ENCODE assay signal across 22 cellular contexts in the genomic region with DNA sequence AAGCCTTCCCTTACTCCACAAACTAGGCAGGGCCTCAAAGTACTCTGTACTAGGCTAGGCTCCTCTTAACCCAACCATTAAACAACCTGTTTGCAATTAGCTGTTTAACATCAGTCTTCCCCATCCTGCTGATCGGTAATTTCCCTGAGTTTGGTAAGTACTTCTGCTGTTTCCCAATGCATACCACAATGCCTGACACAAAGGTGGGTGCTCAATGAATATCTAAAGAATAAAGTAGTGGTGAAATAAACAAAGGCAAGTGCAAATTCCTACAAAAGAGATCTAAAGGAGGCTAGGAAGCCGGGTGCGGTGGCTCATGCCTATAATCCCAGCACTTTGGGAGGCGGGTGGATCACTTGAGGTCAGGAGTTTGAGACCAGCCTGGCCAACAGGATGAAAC. TPM values are rescaled to one million over a fixed set of nuclear protein-coding genes. Genes with fewer than 3 reads are reported as not detected.
DNase-seq lines count a peak whose midpoint lies in the region; ATAC-seq and TF ChIP-seq lines count a peak whose summit lies in the region.
"Had no signal": no experiment of that assay in that cellular context is flagged by ENCODE, and none has a peak within 500 bp of the region (broad histone marks: within the 10 kb centered on the region; RNA-seq: fewer than 3 reads in every experiment).

No MANE protein-coding gene starts in this region.

- no TSS peak for BruUV-seq in Calu3 (replicated peaks; lab: Mats Ljungman, UMichigan)

- POLR2A ChIA-PET in WTC11 (lab: Charles Lee) = no interaction called here

- no peak for DNase-seq in activated T-cell treated with anti-CD3 and anti-CD28 coated beads, Interleukin-2, amount 50 U/mL, for 72 hours
- DNase-seq in activated T-cell treated with anti-CD3 and anti-CD28 coated beads, Interleukin-2, amount 50 U/mL, for 48 hours = no peak
- DNase-seq in Calu3 (no peak), WTC11 (ENCODE audit: low spot score) (no peak), memory B cell (ENCODE audit: low spot score in 2 of 2) (no peak), NCI-H187 treated with DMSO at 0.1 percent for 48 hours (lab: John Stamatoyannopoulos, UW) (no peak)
- DNase-seq: activated CD4-positive, alpha-beta T cell treated with anti-CD3 and anti-CD28 coated beads, Interleukin-2, amount 50 U/mL, for 4 hours; activated T-cell treated with anti-CD3 and anti-CD28 coated beads for 4 hours; cerebellar nuclear complex; DMS 273 treated with DMSO at 0.1 percent for 48 hours; foreskin fibroblast; NCI-H1694; NCI-H748 treated with DMSO at 0.1 percent for 48 hours; SHP77 treated with DMSO at 0.1 percent for 48 hours; stimulated activated CD4-positive, alpha-beta T cell treated with anti-CD3 and anti-CD28 coated beads, Interleukin-1b, Interleukin-23, amount 100 ng/mL, for 48 hours; testis; uterus had no signal

- intact Hi-C loops in Calu3 (cut with micrococcal nuclease; ENCODE audit: unreplicated experiment) = no loop called here

- H3K36me3 Mint-ChIP-seq in activated T-cell treated with anti-CD3 and anti-CD28 coated beads, Interleukin-2, amount 50 U/mL, for 72 hours (ENCODE audit: insufficient read depth in 2 of 2) = peaks cover 4 to 28% of the 10 kb centered on the region in 2 donors
- peaks cover 12% of the 10 kb centered on the region for H3K36me3 Mint-ChIP-seq in Calu3 (ENCODE audit: insufficient read depth, unreplicated experiment)
- H3K36me3 Mint-ChIP-seq in WTC11 = peaks cover 52% of the 10 kb centered on the region
- H3K36me3 Mint-ChIP-seq in memory B cell = peaks cover 28% of the 10 kb centered on the region

- peak overlapping the region; percentile 12 for H3K27ac Mint-ChIP-seq in activated T-cell treated with anti-CD3 and anti-CD28 coated beads, Interleukin-2, amount 50 U/mL, for 72 hours
- peak overlapping the region; percentile 2 for H3K27ac Mint-ChIP-seq in Calu3 (ENCODE audit: unreplicated experiment)
- H3K27ac Mint-ChIP-seq in WTC11 = no peak overlapping the region
- peak overlapping the region; percentile 41 for H3K27ac Mint-ChIP-seq in memory B cell
- H3K27ac Mint-ChIP-seq: activated naive CD4-positive, alpha-beta T cell treated with anti-CD3 and anti-CD28 coated beads, Interleukin-2, amount 50 U/mL, for 24 hours had no signal

- TF ChIP-seq CTCF in Calu3 (IDR thresholded peaks at IDR 0.05; ENCODE audit: unreplicated experiment) (no peak), WTC11 (IDR thresholded peaks at IDR 0.05) (no peak)

- CTCF ChIA-PET in Calu3 (lab: Charles Lee) = no interaction called here
- CTCF ChIA-PET in WTC11 (lab: Charles Lee) = no interaction called here

- H3K4me1 Mint-ChIP-seq in activated T-cell treated with anti-CD3 and anti-CD28 coated beads, Interleukin-2, amount 50 U/mL, for 72 hours (ENCODE audit: low read depth) = peaks cover 23% of the 10 kb centered on the region
- H3K4me1 Mint-ChIP-seq in Calu3 (ENCODE audit: low read depth, unreplicated experiment) (peaks cover 12% of the 10 kb centered on the region), WTC11 (peaks cover 5% of the 10 kb centered on the region; the same call in 1 of the 2 replicates), memory B cell (peaks cover 4% of the 10 kb centered on the region)

- no peaks in the 10 kb centered on the region for H3K9me3 Mint-ChIP-seq in activated T-cell treated with anti-CD3 and anti-CD28 coated beads, Interleukin-2, amount 50 U/mL, for 72 hours
- no peaks in the 10 kb centered on the region for H3K9me3 Mint-ChIP-seq in Calu3 (ENCODE audit: low read depth, unreplicated experiment)
- H3K9me3 Mint-ChIP-seq in WTC11 = no peaks in the 10 kb centered on the region
- H3K9me3 Mint-ChIP-seq in memory B cell = no peaks in the 10 kb centered on the region
- H3K9me3 Mint-ChIP-seq: activated naive CD4-positive, alpha-beta T cell treated with anti-CD3 and anti-CD28 coated beads, Interleukin-2, amount 50 U/mL, for 24 hours; stimulated activated effector memory CD8-positive, alpha-beta T cell treated with anti-CD3 and anti-CD28 coated beads, Interleukin-12 subunit alpha, Interleukin-12 subunit beta, amount 100 ng/mL, for 72 hours had no signal

- no peak overlapping the region for H3K4me3 Mint-ChIP-seq in activated T-cell treated with anti-CD3 and anti-CD28 coated beads, Interleukin-2, amount 50 U/mL, for 72 hours
- H3K4me3 Mint-ChIP-seq in Calu3 (ENCODE audit: low read depth, unreplicated experiment) = no peak overlapping the region
- H3K4me3 Mint-ChIP-seq in WTC11 = no peak overlapping the region
- H3K4me3 Mint-ChIP-seq in memory B cell = no peak overlapping the region
- H3K4me3 Mint-ChIP-seq: activated naive CD4-positive, alpha-beta T cell treated with anti-CD3 and anti-CD28 coated beads, Interleukin-2, amount 50 U/mL, for 24 hours; stimulated activated effector memory CD8-positive, alpha-beta T cell treated with anti-CD3 and anti-CD28 coated beads, Interleukin-12 subunit alpha, Interleukin-12 subunit beta, amount 100 ng/mL, for 72 hours had no signal

- no peaks in the 10 kb centered on the region for H3K27me3 Mint-ChIP-seq in activated T-cell treated with anti-CD3 and anti-CD28 coated beads, Interleukin-2, amount 50 U/mL, for 72 hours (ENCODE audit: low read depth)
- H3K27me3 Mint-ChIP-seq in Calu3 (ENCODE audit: unreplicated experiment) (no peaks in the 10 kb centered on the region), WTC11 (ENCODE audit: low read depth) (no peaks in the 10 kb centered on the region), memory B cell (no peaks in the 10 kb centered on the region)
- H3K27me3 Mint-ChIP-seq: activated naive CD4-positive, alpha-beta T cell treated with anti-CD3 and anti-CD28 coated beads, Interleukin-2, amount 50 U/mL, for 24 hours had no signal

- ATAC-seq in activated T-cell treated with anti-CD3 and anti-CD28 coated beads, Interleukin-2, amount 50 U/mL, for 72 hours (replicated peaks in 1 of 2) = no peak
- ATAC-seq in WTC11 (peak; percentile 80), memory B cell (ENCODE audit: low read depth) (no peak), GM21723 (IDR thresholded peaks at IDR 0.05; ENCODE audit: unreplicated experiment) (no peak), HG03457 (IDR thresholded peaks at IDR 0.05; ENCODE audit: unreplicated experiment) (no peak)
- ATAC-seq: HCT116 had no signal

TF ChIP-seq in WTC11, 78 proteins besides CTCF, POLR2A, EP300 and RAD21:
- TF ChIP-seq, protein P1, sequence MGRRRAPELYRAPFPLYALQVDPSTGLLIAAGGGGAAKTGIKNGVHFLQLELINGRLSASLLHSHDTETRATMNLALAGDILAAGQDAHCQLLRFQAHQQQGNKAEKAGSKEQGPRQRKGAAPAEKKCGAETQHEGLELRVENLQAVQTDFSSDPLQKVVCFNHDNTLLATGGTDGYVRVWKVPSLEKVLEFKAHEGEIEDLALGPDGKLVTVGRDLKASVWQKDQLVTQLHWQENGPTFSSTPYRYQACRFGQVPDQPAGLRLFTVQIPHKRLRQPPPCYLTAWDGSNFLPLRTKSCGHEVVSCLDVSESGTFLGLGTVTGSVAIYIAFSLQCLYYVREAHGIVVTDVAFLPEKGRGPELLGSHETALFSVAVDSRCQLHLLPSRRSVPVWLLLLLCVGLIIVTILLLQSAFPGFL (CRISPR knock-in tag; IDR thresholded peaks at IDR 0.05; ENCODE audit: borderline replicate concordance) = no peak
- TF ChIP-seq, protein P2, sequence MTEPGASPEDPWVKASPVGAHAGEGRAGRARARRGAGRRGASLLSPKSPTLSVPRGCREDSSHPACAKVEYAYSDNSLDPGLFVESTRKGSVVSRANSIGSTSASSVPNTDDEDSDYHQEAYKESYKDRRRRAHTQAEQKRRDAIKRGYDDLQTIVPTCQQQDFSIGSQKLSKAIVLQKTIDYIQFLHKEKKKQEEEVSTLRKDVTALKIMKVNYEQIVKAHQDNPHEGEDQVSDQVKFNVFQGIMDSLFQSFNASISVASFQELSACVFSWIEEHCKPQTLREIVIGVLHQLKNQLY (CRISPR knock-in tag; IDR thresholded peaks at IDR 0.05) = no peak
- TF ChIP-seq GTF2I (CRISPR knock-in tag; conservative IDR thresholded peaks at IDR 0.05) (no peak), EMX1 (CRISPR knock-in tag; IDR thresholded peaks at IDR 0.05) (no peak)
- TF ChIP-seq, protein P3, sequence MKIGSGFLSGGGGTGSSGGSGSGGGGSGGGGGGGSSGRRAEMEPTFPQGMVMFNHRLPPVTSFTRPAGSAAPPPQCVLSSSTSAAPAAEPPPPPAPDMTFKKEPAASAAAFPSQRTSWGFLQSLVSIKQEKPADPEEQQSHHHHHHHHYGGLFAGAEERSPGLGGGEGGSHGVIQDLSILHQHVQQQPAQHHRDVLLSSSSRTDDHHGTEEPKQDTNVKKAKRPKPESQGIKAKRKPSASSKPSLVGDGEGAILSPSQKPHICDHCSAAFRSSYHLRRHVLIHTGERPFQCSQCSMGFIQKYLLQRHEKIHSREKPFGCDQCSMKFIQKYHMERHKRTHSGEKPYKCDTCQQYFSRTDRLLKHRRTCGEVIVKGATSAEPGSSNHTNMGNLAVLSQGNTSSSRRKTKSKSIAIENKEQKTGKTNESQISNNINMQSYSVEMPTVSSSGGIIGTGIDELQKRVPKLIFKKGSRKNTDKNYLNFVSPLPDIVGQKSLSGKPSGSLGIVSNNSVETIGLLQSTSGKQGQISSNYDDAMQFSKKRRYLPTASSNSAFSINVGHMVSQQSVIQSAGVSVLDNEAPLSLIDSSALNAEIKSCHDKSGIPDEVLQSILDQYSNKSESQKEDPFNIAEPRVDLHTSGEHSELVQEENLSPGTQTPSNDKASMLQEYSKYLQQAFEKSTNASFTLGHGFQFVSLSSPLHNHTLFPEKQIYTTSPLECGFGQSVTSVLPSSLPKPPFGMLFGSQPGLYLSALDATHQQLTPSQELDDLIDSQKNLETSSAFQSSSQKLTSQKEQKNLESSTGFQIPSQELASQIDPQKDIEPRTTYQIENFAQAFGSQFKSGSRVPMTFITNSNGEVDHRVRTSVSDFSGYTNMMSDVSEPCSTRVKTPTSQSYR (CRISPR knock-in tag; IDR thresholded peaks at IDR 0.05) = no peak

RNA-seq across cellular contexts. Expression of a gene that starts 25.0 kb away (rescaled TPM):
- 10 to 100 TPM; 72.6 to 78.5 TPM for total RNA-seq in activated T-cell treated with anti-CD3 and anti-CD28 coated beads, Interleukin-2, amount 50 U/mL, for 72 hours
- 40.7 and 44.8 TPM in 2 replicates for total RNA-seq in Calu3 (2022)
- 57.2 to 59.8 TPM (median 57.4 TPM) in 3 replicates for total RNA-seq in WTC11 (2021)

RNA-seq across cellular contexts. Expression of a gene that starts 54.0 kb away (rescaled TPM):
- 1 to 10 TPM; 5.5 to 7.4 TPM for total RNA-seq in activated T-cell treated with anti-CD3 and anti-CD28 coated beads, Interleukin-2, amount 50 U/mL, for 72 hours
- 6.9 and 7.1 TPM in 2 replicates for total RNA-seq in Calu3 (2022)
- 0.80 to 1.0 TPM (median 0.92 TPM) in 3 replicates for total RNA-seq in WTC11 (2021)
